1 cellular context compared by ENCODE assay signal in genomic region chr1:241714321-241715218, GRCh38.
TF ChIP-seq lines count a peak whose summit lies in the region.

No MANE protein-coding gene starts in this region.

TF ChIP-seq in K562, 482 proteins besides CTCF, POLR2A, EP300 and RAD21 (continued from another document):
- TF ChIP-seq, protein P1, sequence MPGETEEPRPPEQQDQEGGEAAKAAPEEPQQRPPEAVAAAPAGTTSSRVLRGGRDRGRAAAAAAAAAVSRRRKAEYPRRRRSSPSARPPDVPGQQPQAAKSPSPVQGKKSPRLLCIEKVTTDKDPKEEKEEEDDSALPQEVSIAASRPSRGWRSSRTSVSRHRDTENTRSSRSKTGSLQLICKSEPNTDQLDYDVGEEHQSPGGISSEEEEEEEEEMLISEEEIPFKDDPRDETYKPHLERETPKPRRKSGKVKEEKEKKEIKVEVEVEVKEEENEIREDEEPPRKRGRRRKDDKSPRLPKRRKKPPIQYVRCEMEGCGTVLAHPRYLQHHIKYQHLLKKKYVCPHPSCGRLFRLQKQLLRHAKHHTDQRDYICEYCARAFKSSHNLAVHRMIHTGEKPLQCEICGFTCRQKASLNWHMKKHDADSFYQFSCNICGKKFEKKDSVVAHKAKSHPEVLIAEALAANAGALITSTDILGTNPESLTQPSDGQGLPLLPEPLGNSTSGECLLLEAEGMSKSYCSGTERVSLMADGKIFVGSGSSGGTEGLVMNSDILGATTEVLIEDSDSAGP (CRISPR knock-in tag; IDR thresholded peaks at IDR 0.05) = no peak
- TF ChIP-seq GATAD2B (IDR thresholded peaks at IDR 0.05; ENCODE audit: borderline replicate concordance) (no peak), FOSL1 (tag; conservative IDR thresholded peaks at IDR 0.05) (no peak), FOXJ2 (tag; IDR thresholded peaks at IDR 0.05) (no peak), POLR3A (IDR thresholded peaks at IDR 0.05; ENCODE audit: borderline replicate concordance, extremely low read depth, insufficient read depth, insufficient read length) (no peak), KDM1A (IDR thresholded peaks at IDR 0.05) (peak; percentile 94 to 96), THRAP3 (IDR thresholded peaks at IDR 0.05; ENCODE audit: borderline replicate concordance) (no peak), SRSF1 (IDR thresholded peaks at IDR 0.05; ENCODE audit: low read depth, low read length) (no peak), POLR2AphosphoS2 (IDR thresholded peaks at IDR 0.05; ENCODE audit: low read length) (no peak), MAZ (CRISPR knock-in tag; conservative IDR thresholded peaks at IDR 0.05 in 1 of 2, IDR thresholded peaks at IDR 0.05 in 1 of 2) (peak in 1 of 2 experiments; percentile 28; a peak in 1 of 4 replicates), HDAC2 (IDR thresholded peaks at IDR 0.05) (peak; percentile 76; the same call in 1 of the 2 replicates), ZNF197 (CRISPR knock-in tag; IDR thresholded peaks at IDR 0.05; ENCODE audit: low read depth) (no peak), STAT5A (IDR thresholded peaks at IDR 0.05; ENCODE audit: borderline replicate concordance, low read length) (no peak), RCOR1 (IDR thresholded peaks at IDR 0.05; ENCODE audit: borderline replicate concordance in 1 of 2, low read depth in 2 of 2, low read length in 2 of 2) (peak; percentile 65 to 97; a peak in 3 of 4 replicates), ZNF146 (CRISPR knock-in tag; IDR thresholded peaks at IDR 0.05; ENCODE audit: unreplicated experiment) (no peak), ZNF133 (CRISPR knock-in tag; IDR thresholded peaks at IDR 0.05) (no peak), ZNF79 (CRISPR knock-in tag; IDR thresholded peaks at IDR 0.05; ENCODE audit: low read depth) (no peak), SMAD3 (CRISPR knock-in tag; conservative IDR thresholded peaks at IDR 0.05) (no peak), CC2D1A (IDR thresholded peaks at IDR 0.05) (no peak; the same call in 1 of the 2 replicates), E4F1 (CRISPR knock-in tag; IDR thresholded peaks at IDR 0.05; ENCODE audit: borderline replicate concordance) (no peak), SPI1 (IDR thresholded peaks at IDR 0.05; ENCODE audit: borderline replicate concordance, low read depth, low read length) (peak; percentile 99), CBX1 (IDR thresholded peaks at IDR 0.05; ENCODE audit: low read depth) (no peak), MEIS2 (IDR thresholded peaks at IDR 0.05; ENCODE audit: partially characterized antibody) (no peak), HDAC1 (IDR thresholded peaks at IDR 0.05) (peak in 1 of 2 experiments; percentile 77; a peak in 2 of 4 replicates)
- TF ChIP-seq, protein P2, sequence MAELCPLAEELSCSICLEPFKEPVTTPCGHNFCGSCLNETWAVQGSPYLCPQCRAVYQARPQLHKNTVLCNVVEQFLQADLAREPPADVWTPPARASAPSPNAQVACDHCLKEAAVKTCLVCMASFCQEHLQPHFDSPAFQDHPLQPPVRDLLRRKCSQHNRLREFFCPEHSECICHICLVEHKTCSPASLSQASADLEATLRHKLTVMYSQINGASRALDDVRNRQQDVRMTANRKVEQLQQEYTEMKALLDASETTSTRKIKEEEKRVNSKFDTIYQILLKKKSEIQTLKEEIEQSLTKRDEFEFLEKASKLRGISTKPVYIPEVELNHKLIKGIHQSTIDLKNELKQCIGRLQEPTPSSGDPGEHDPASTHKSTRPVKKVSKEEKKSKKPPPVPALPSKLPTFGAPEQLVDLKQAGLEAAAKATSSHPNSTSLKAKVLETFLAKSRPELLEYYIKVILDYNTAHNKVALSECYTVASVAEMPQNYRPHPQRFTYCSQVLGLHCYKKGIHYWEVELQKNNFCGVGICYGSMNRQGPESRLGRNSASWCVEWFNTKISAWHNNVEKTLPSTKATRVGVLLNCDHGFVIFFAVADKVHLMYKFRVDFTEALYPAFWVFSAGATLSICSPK (IDR thresholded peaks at IDR 0.05; ENCODE audit: borderline replicate concordance) = no peak
TF ChIP-seq in K562: peak in this region for 16.
